11 cellular contexts compared by ENCODE assay signal in the genomic region with DNA sequence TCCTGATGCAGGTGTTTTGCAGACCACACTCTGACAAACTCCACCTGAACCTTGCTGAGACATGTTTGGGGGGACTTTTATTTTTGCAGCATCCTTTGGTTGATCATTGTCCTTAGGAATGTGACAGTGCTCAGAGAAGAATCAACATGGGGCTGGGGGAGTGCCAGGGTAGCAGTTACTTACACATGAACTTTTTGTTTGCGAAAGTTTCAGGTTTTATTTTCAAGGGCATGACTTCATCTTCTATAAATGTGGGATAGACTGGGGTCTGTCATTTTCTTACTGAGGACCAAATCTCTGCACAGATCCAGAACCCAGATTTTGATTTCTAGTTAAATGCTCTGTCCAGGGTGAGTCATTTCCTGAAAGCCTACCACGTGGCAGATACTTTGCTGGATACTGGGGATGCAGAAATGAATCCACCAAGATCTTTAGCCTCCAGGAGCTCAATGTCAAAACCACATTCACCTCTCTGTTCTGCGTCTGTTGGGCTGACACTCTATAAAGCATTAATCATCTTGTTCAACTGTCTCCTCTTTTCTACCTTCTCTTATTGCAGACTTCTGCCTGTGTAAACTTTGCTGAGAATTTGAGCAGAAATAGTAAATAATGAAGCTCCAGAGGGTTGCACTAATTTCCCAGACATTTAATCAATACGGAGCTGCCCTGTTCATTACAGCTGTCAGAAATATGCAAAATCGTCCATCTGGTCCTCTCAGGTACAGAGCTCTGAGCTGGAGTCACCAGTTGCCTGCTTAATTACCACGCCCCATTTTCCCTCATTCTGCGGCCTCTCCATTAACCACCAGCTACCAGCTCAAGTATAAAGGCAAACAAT.
A peak's percentile ranks its signal among the peaks of the same experiment; 100 is the strongest.
DNase-seq lines count a peak whose midpoint lies in the region; ATAC-seq, FAIRE-seq and TF ChIP-seq lines count a peak whose summit lies in the region.
"Had no signal": no experiment of that assay in that cellular context is flagged by ENCODE, and none has a peak within 500 bp of the region (broad histone marks: within the 10 kb centered on the region; RNA-seq: fewer than 3 reads in every experiment).

No MANE protein-coding gene starts in this region.

- no peak overlapping the region for H2BK15ac ChIP-seq in H1 (ENCODE audit: low read length)

- no peak for TF ChIP-seq POLR2A in H1 (IDR thresholded peaks at IDR 0.05; ENCODE audit: control extremely low read depth in 1 of 2, low read depth in 2 of 2, low read length in 2 of 2)

- TF ChIP-seq CTCF in H1 (IDR thresholded peaks at IDR 0.05; ENCODE audit: control extremely low read depth in 1 of 3, insufficient read depth in 1 of 3, low read depth in 1 of 3, low read length in 3 of 3) (no peak), WERI-Rb-1 (IDR thresholded peaks at IDR 0.05; ENCODE audit: low read depth, low read length) (no peak)

- no peaks in the 10 kb centered on the region for H3K9me3 ChIP-seq in GM23248 (ENCODE audit: low read depth)
- H3K9me3 ChIP-seq in H1 (ENCODE audit: insufficient read depth in 2 of 2, low read depth in 1 of 2, low read length in 1 of 2) = peaks cover 0 to 3% of the 10 kb centered on the region in 2 experiments; a peak in 1 of 4 replicates
- no peaks in the 10 kb centered on the region for H3K9me3 ChIP-seq in WERI-Rb-1 (ENCODE audit: severe bottlenecking)
- H3K9me3 ChIP-seq: tibial nerve had no signal

- H3K79me2 ChIP-seq in GM23248 (ENCODE audit: insufficient read depth) = no peaks in the 10 kb centered on the region
- no peaks in the 10 kb centered on the region for H3K79me2 ChIP-seq in H1 (ENCODE audit: control insufficient read depth in 1 of 2, insufficient read depth in 2 of 2, low read length in 2 of 2)

- no peak overlapping the region for H2BK20ac ChIP-seq in H1 (ENCODE audit: low read length)

- TF ChIP-seq RAD21 in H1 (IDR thresholded peaks at IDR 0.05 in 1 of 2, conservative IDR thresholded peaks at IDR 0.05 in 1 of 2; ENCODE audit: low read depth in 2 of 2, low read length in 2 of 2) = no peak

- H3K27ac Mint-ChIP-seq in activated T-cell treated with anti-CD3 and anti-CD28 coated beads, Interleukin-2, amount 50 U/mL, for 72 hours = no peak overlapping the region
- H3K27ac Mint-ChIP-seq: activated T-helper 2 cell treated with anti-CD3 and anti-CD28 coated beads, Interferon-gamma antibody, Interleukin-2, Interleukin-4, amounts not matched to agents 10 μg/mL and 5 μg/mL and 100 μg/mL, durations not matched to agents 14 hours and 24 hours and 36 hours had no signal

- H3K9ac ChIP-seq in GM23248 = no peak overlapping the region
- no peak overlapping the region for H3K9ac ChIP-seq in H1 (replicated peaks in 1 of 4; ENCODE audit: extremely low read depth in 1 of 4, low read depth in 3 of 4, low read length in 3 of 4)

- no peaks in the 10 kb centered on the region for H3K9me2 ChIP-seq in GM23248 (ENCODE audit: insufficient read depth)

- no peak overlapping the region for H3K56ac ChIP-seq in H1 (replicated peaks; ENCODE audit: insufficient read length, low read depth, low read length)

- no peak overlapping the region for H3K4me3 Mint-ChIP-seq in activated T-cell treated with anti-CD3 and anti-CD28 coated beads, Interleukin-2, amount 50 U/mL, for 72 hours

- no peaks in the 10 kb centered on the region for H3K4me1 Mint-ChIP-seq in activated T-cell treated with anti-CD3 and anti-CD28 coated beads, Interleukin-2, amount 50 U/mL, for 72 hours (ENCODE audit: low read depth)

- H3K23ac ChIP-seq in H1 (ENCODE audit: insufficient read length) = no peak overlapping the region

- no peak overlapping the region for H2BK120ac ChIP-seq in H1 (replicated peaks; ENCODE audit: low read depth, low read length)

- H2AK5ac ChIP-seq in H1 (ENCODE audit: low read depth, low read length) = no peak overlapping the region

- H3K36me3 ChIP-seq in GM23248 (ENCODE audit: low read depth) (no peaks in the 10 kb centered on the region), H1 (ENCODE audit: control insufficient read depth in 2 of 4, insufficient read depth in 4 of 4, low read length in 3 of 4) (no peaks in the 10 kb centered on the region), WERI-Rb-1 (no peaks in the 10 kb centered on the region)
- H3K36me3 ChIP-seq: tibial nerve had no signal

- H3K27me3 ChIP-seq in GM23248 (replicated peaks; ENCODE audit: insufficient read depth) = 0 out of 2 replicates have a peak, but pooled peaks cover 5% of the 10 kb centered on the region
- H3K27me3 ChIP-seq in H1 (replicated peaks in 1 of 4; ENCODE audit: control insufficient read depth in 3 of 4, extremely low read depth in 1 of 4, insufficient read depth in 3 of 4, low read length in 3 of 4) = no peaks in the 10 kb centered on the region
- no peaks in the 10 kb centered on the region for H3K27me3 ChIP-seq in WERI-Rb-1 (ENCODE audit: insufficient read depth, low read depth, severe bottlenecking)
- H3K27me3 ChIP-seq: tibial nerve had no signal

- no peak overlapping the region for H3K4me3 ChIP-seq in GM23248
- H3K4me3 ChIP-seq in H1 (ENCODE audit: extremely low read depth in 1 of 4, insufficient read depth in 2 of 4, low read depth in 3 of 4, low read length in 4 of 4) = no peak overlapping the region
- no peak overlapping the region for H3K4me3 ChIP-seq in WERI-Rb-1 (ENCODE audit: low read depth, low read length)
- H3K4me3 ChIP-seq: tibial nerve had no signal

- no peak overlapping the region for H2BK12ac ChIP-seq in H1 (ENCODE audit: low read depth, low read length)

- H3K79me1 ChIP-seq in H1 (ENCODE audit: low read depth, low read length) = no peaks in the 10 kb centered on the region

- peaks cover 3% of the 10 kb centered on the region in 2 donors for H3K9me3 Mint-ChIP-seq in activated T-cell treated with anti-CD3 and anti-CD28 coated beads, Interleukin-2, amount 50 U/mL, for 72 hours
- H3K9me3 Mint-ChIP-seq: activated T-helper 2 cell treated with anti-CD3 and anti-CD28 coated beads, Interferon-gamma antibody, Interleukin-2, Interleukin-4, amounts not matched to agents 10 μg/mL and 5 μg/mL and 100 μg/mL, durations not matched to agents 14 hours and 24 hours and 36 hours had no signal

- H3K14ac ChIP-seq in H1 (ENCODE audit: insufficient read length) = no peak overlapping the region

- H4K5ac ChIP-seq in H1 (ENCODE audit: insufficient read length, low read depth, low read length) = no peak overlapping the region

- 39 to 40% methylated on average over 7 of the region's 7 CpGs for WGBS in GM23248 (ENCODE audit: low coverage in 1 of 2, low lambda C conversion rate in 2 of 2, missing lambda C conversion rate in 2 of 2), 2 experiments
- 83% methylated on average over 7 of the region's 7 CpGs; no CpG with 5 or more reads in 1 of the 2 experiments for WGBS in H1 (ENCODE audit: extremely low coverage in 1 of 2, insufficient coverage in 1 of 2, insufficient read length in 1 of 2, insufficient replicate concordance in 2 of 2, low coverage in 1 of 2, low lambda C conversion rate in 2 of 2, missing lambda C conversion rate in 1 of 2), 2 experiments

- H3K4me2 ChIP-seq in GM23248 (ENCODE audit: unreplicated experiment) (peak overlapping the region; percentile 34), H1 (ENCODE audit: insufficient read depth in 1 of 2, low read depth in 2 of 2, low read length in 2 of 2) (no peak overlapping the region)

- no peak overlapping the region for H4K8ac ChIP-seq in H1 (ENCODE audit: extremely low read depth, insufficient read depth, low read length)

- H3K23me2 ChIP-seq in H1 (ENCODE audit: low read depth, low read length) = peaks cover 2% of the 10 kb centered on the region

- no peak overlapping the region for H3K4ac ChIP-seq in H1 (replicated peaks; ENCODE audit: insufficient read length, low read depth, low read length)

- H4K91ac ChIP-seq in H1 (replicated peaks; ENCODE audit: insufficient read length, low read length) = no peak overlapping the region

- H3K27ac ChIP-seq in GM23248 = no peak overlapping the region
- no peak overlapping the region for H3K27ac ChIP-seq in H1 (ENCODE audit: low read depth, low read length)
- no peak overlapping the region for H3K27ac ChIP-seq in WERI-Rb-1
- H3K27ac ChIP-seq: tibial nerve had no signal

- 0 out of 2 replicates have a peak overlapping the region, but pooled peaks have one; percentile 20 for H2AFZ ChIP-seq in GM23248
- no peak overlapping the region for H2AFZ ChIP-seq in H1 (ENCODE audit: low read length)

- peak; percentile 62 for FAIRE-seq in H1 (lab: Jason Lieb, UNC)

- DNase-seq in GM23248 = peak; percentile 74
- DNase-seq in NCI-H524 (lab: John Stamatoyannopoulos, UW) = peak; percentile 31 to 59
- DNase-seq in H1 (ENCODE audit: low read depth in 1 of 2, low spot score in 2 of 2) = no peak
- DNase-seq in retina = peak; percentile 32
- no peak for DNase-seq in activated T-cell treated with anti-CD3 and anti-CD28 coated beads, Interleukin-2, amount 50 U/mL, for 72 hours
- no peak for DNase-seq in GM19238 (ENCODE audit: insufficient read length, low spot score)
- no peak for DNase-seq in WERI-Rb-1

- H3K18ac ChIP-seq in H1 (ENCODE audit: extremely low read depth, low read length) = no peak overlapping the region

- POLR2A ChIA-PET in H1 (lab: Charles Lee; ENCODE audit: partially characterized antibody) = no interaction called here

- no peak for TF ChIP-seq EP300 in H1 (IDR thresholded peaks at IDR 0.05; ENCODE audit: borderline replicate concordance in 1 of 2, low read depth in 2 of 2, low read length in 2 of 2)

- H3K27me3 Mint-ChIP-seq in activated T-cell treated with anti-CD3 and anti-CD28 coated beads, Interleukin-2, amount 50 U/mL, for 72 hours (ENCODE audit: low read depth) = peaks cover 7% of the 10 kb centered on the region

- in situ Hi-C loops in GM23248 (cut with MboI) = no loop called here

- H4K20me1 ChIP-seq in GM23248 (ENCODE audit: insufficient read depth) (no peaks in the 10 kb centered on the region), H1 (replicated peaks in 1 of 2; ENCODE audit: control insufficient read depth in 1 of 2, insufficient read depth in 2 of 2, low read length in 2 of 2) (no peaks in the 10 kb centered on the region)

- no peaks in the 10 kb centered on the region for H3K36me3 Mint-ChIP-seq in activated T-cell treated with anti-CD3 and anti-CD28 coated beads, Interleukin-2, amount 50 U/mL, for 72 hours (ENCODE audit: insufficient read depth in 2 of 2)

- CTCF ChIA-PET in H1 (lab: Charles Lee; ENCODE audit: partially characterized antibody) = interaction anchor here (0.8 to 2.3 kb wide), 2 partner anchors 11 to 13 kb away, joined by 3 to 10 read pairs; no protein-coding TSS in a partner anchor

- no peak overlapping the region for H2BK5ac ChIP-seq in H1 (ENCODE audit: low read depth, low read length)

- ATAC-seq in activated T-cell treated with anti-CD3 and anti-CD28 coated beads, Interleukin-2, amount 50 U/mL, for 72 hours (replicated peaks in 1 of 2) = no peak
- ATAC-seq in GM19397 (IDR thresholded peaks at IDR 0.05; ENCODE audit: unreplicated experiment) = no peak
- ATAC-seq: Panc1 had no signal

- peaks cover 14% of the 10 kb centered on the region for H3F3A ChIP-seq in GM23248 (ENCODE audit: insufficient read depth)

- H3K4me1 ChIP-seq in GM23248 (ENCODE audit: insufficient read depth) (peaks cover 11% of the 10 kb centered on the region), H1 (replicated peaks in 1 of 4; ENCODE audit: control insufficient read depth in 3 of 4, insufficient read depth in 4 of 4, low read length in 3 of 4) (no peaks in the 10 kb centered on the region; a peak in 1 of 7 replicates)
- H3K4me1 ChIP-seq: tibial nerve had no signal

TF ChIP-seq in H1, 55 proteins besides CTCF, POLR2A, EP300 and RAD21 (continues in another document):
- TF ChIP-seq NRF1 (IDR thresholded peaks at IDR 0.05; ENCODE audit: low read depth, low read length) = no peak
- no peak for TF ChIP-seq TAF1 (IDR thresholded peaks at IDR 0.05; ENCODE audit: low read depth, low read length)

Comparison
In these comparisons a context has a peak if more than half of its experiments do, and no peak if none do; other contexts are left out.
1. DNase-seq: peak in GM23248 (single experiment), NCI-H524 (2 of 2) and retina (single experiment); none in H1 (0 of 2), activated T-cell treated with anti-CD3 and anti-CD28 coated beads, Interleukin-2, amount 50 U/mL, for 72 hours (0 of 2), GM19238 (single experiment) and WERI-Rb-1 (single experiment).